8 cellular contexts compared by ENCODE assay signal in genomic region chr17:77465358-77466041, GRCh38.
A peak's percentile ranks its signal among the peaks of the same experiment; 100 is the strongest.
DNase-seq lines count a peak whose midpoint lies in the region; ATAC-seq and TF ChIP-seq lines count a peak whose summit lies in the region.

No MANE protein-coding gene starts in this region.

- ATAC-seq in GM18907 (IDR thresholded peaks at IDR 0.05; ENCODE audit: unreplicated experiment), result peak; percentile 55
- ATAC-seq in HG03097 (IDR thresholded peaks at IDR 0.05; ENCODE audit: low FRiP score, unreplicated experiment), result peak; percentile 49
- peak; percentile 71 for ATAC-seq in SK-N-SH treated with all-trans-retinoic acid at 6 μM for 48 hours

- H3K9me3 Mint-ChIP-seq in immature natural killer cell, result no peaks in the 10 kb centered on the region

- peaks cover 8% of the 10 kb centered on the region for H3K36me3 ChIP-seq in adipocyte (ENCODE audit: control insufficient read depth, insufficient read depth, low read length, severe bottlenecking)

- no peak overlapping the region for H3K4me3 ChIP-seq in adipocyte (ENCODE audit: low read length)

- H3K9me3 ChIP-seq in adipocyte (ENCODE audit: control insufficient read depth, low read length), result no peaks in the 10 kb centered on the region

- H3K9ac ChIP-seq in adipocyte (ENCODE audit: low read length), result peak overlapping the region; percentile 4

- peaks cover 2 to 15% (median 8%) of the 10 kb centered on the region in 3 donors for H3K27me3 Mint-ChIP-seq in immature natural killer cell (ENCODE audit: low read depth in 3 of 3)

- peak overlapping the region; percentile 93 to 98 (median 96) for H3K27ac Mint-ChIP-seq in immature natural killer cell

- peak; percentile 49 for DNase-seq in adipocyte (ENCODE audit: low read depth)
- DNase-seq in immature natural killer cell, result peak; percentile 82 to 83 (median 83)
- DNase-seq in stimulated activated CD8-positive, alpha-beta memory T cell treated with anti-CD3 and anti-CD28 coated beads, Interleukin-12 subunit alpha, Interleukin-12 subunit beta, amount 100 ng/mL, for 4 hours (ENCODE audit: low read depth), result peak; percentile 67
- no peak for DNase-seq in NCI-H2107 treated with DMSO at 0.1 percent for 48 hours (lab: John Stamatoyannopoulos, UW; ENCODE audit: unreplicated experiment)
- DNase-seq in NCI-H82 (lab: John Stamatoyannopoulos, UW), result no peak

- peak overlapping the region; percentile 78 to 89 (median 82) for H3K4me3 Mint-ChIP-seq in immature natural killer cell

- H3K36me3 Mint-ChIP-seq in immature natural killer cell, result peaks cover 12 to 25% (median 20%) of the 10 kb centered on the region in 3 donors

- peaks cover 15% of the 10 kb centered on the region for H3K4me1 ChIP-seq in adipocyte (ENCODE audit: control insufficient read depth, insufficient read depth, low read length)

- peaks cover 88 to 92% of the 10 kb centered on the region in 2 donors for H3K4me1 Mint-ChIP-seq in immature natural killer cell

- no peaks in the 10 kb centered on the region for H3K27me3 ChIP-seq in adipocyte (replicated peaks; ENCODE audit: control insufficient read depth, insufficient read depth, low read length)

TF ChIP-seq in SK-N-SH treated with all-trans-retinoic acid at 6 μM for 48 hours, 23 proteins besides CTCF, POLR2A, EP300 and RAD21:
- TF ChIP-seq, protein P1, sequence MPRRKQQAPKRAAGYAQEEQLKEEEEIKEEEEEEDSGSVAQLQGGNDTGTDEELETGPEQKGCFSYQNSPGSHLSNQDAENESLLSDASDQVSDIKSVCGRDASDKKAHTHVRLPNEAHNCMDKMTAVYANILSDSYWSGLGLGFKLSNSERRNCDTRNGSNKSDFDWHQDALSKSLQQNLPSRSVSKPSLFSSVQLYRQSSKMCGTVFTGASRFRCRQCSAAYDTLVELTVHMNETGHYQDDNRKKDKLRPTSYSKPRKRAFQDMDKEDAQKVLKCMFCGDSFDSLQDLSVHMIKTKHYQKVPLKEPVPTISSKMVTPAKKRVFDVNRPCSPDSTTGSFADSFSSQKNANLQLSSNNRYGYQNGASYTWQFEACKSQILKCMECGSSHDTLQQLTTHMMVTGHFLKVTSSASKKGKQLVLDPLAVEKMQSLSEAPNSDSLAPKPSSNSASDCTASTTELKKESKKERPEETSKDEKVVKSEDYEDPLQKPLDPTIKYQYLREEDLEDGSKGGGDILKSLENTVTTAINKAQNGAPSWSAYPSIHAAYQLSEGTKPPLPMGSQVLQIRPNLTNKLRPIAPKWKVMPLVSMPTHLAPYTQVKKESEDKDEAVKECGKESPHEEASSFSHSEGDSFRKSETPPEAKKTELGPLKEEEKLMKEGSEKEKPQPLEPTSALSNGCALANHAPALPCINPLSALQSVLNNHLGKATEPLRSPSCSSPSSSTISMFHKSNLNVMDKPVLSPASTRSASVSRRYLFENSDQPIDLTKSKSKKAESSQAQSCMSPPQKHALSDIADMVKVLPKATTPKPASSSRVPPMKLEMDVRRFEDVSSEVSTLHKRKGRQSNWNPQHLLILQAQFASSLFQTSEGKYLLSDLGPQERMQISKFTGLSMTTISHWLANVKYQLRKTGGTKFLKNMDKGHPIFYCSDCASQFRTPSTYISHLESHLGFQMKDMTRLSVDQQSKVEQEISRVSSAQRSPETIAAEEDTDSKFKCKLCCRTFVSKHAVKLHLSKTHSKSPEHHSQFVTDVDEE (CRISPR knock-in tag; IDR thresholded peaks at IDR 0.05), result no peak
- no peak for TF ChIP-seq ZNF70 (CRISPR knock-in tag; IDR thresholded peaks at IDR 0.05)
- TF ChIP-seq, protein P2, sequence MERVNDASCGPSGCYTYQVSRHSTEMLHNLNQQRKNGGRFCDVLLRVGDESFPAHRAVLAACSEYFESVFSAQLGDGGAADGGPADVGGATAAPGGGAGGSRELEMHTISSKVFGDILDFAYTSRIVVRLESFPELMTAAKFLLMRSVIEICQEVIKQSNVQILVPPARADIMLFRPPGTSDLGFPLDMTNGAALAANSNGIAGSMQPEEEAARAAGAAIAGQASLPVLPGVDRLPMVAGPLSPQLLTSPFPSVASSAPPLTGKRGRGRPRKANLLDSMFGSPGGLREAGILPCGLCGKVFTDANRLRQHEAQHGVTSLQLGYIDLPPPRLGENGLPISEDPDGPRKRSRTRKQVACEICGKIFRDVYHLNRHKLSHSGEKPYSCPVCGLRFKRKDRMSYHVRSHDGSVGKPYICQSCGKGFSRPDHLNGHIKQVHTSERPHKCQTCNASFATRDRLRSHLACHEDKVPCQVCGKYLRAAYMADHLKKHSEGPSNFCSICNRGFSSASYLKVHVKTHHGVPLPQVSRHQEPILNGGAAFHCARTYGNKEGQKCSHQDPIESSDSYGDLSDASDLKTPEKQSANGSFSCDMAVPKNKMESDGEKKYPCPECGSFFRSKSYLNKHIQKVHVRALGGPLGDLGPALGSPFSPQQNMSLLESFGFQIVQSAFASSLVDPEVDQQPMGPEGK (CRISPR knock-in tag; IDR thresholded peaks at IDR 0.05; ENCODE audit: borderline replicate concordance), result no peak
- TF ChIP-seq SNAI2 (CRISPR knock-in tag; IDR thresholded peaks at IDR 0.05), result no peak
- no peak for TF ChIP-seq OSR1 (CRISPR knock-in tag; IDR thresholded peaks at IDR 0.05)
- TF ChIP-seq CSDC2 (CRISPR knock-in tag; IDR thresholded peaks at IDR 0.05), result no peak
- TF ChIP-seq TOX (CRISPR knock-in tag; IDR thresholded peaks at IDR 0.05; ENCODE audit: borderline replicate concordance), result no peak
- TF ChIP-seq ARNTL (CRISPR knock-in tag; IDR thresholded peaks at IDR 0.05; ENCODE audit: borderline replicate concordance, low read depth), result no peak
- TF ChIP-seq GLIS3 (CRISPR knock-in tag; IDR thresholded peaks at IDR 0.05), result no peak
- TF ChIP-seq ZFP3 (CRISPR knock-in tag; IDR thresholded peaks at IDR 0.05), result no peak
- no peak for TF ChIP-seq POU6F1 (CRISPR knock-in tag; IDR thresholded peaks at IDR 0.05; ENCODE audit: borderline replicate concordance, low read depth)
- TF ChIP-seq ZFP30 (CRISPR knock-in tag; IDR thresholded peaks at IDR 0.05), result no peak

Comparison
In these comparisons a context has a peak if more than half of its experiments do, and no peak if none do; other contexts are left out.
1. DNase-seq: peak in adipocyte (single experiment), immature natural killer cell (3 of 3) and stimulated activated CD8-positive, alpha-beta memory T cell treated with anti-CD3 and anti-CD28 coated beads, Interleukin-12 subunit alpha, Interleukin-12 subunit beta, amount 100 ng/mL, for 4 hours (single experiment); none in NCI-H2107 treated with DMSO at 0.1 percent for 48 hours (single experiment) and NCI-H82 (single experiment).
2. Peak in every context shown above with its lines, with median percentiles within 50 percentile points of each other: ATAC-seq.